ENCODE assay signal across 9 cellular contexts in the genomic region with DNA sequence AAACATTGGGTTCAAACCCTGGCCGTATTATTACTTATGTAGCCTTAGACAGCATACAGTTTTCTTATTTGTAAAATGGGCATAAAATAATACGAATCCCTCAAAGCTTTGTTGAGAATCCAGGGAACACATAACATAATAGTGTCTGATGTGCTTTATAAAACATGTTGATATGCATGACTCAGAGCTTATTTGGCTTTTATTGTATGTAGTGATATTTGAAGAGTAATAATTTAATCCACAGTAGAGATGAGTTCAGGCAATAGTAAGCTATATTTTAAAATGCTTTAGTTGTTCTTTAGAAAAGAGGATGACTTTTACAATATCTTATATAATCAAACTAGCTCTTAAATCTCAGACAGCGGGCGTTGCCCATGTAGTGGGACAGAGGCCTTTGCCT.
"Had no signal": no experiment of that assay in that cellular context is flagged by ENCODE, and none has a peak within 500 bp of the region (broad histone marks: within the 10 kb centered on the region; RNA-seq: fewer than 3 reads in every experiment).

No MANE protein-coding gene starts in this region.

- ATAC-seq: HepG2, K562 had no signal

- H3K27me3 Mint-ChIP-seq: IgD-negative memory B cell had no signal

- H3K27ac ChIP-seq: HL-60, KMS-11 had no signal

- H3K9me3 Mint-ChIP-seq: IgD-negative memory B cell had no signal

- FAIRE-seq: HepG2, HTR-8/SVneo, K562 had no signal

- H3K4me3 ChIP-seq: K562 had no signal

- DNase-seq: IMR-90, KBM-7, KG1 had no signal

- H3K4me1 Mint-ChIP-seq: IgD-negative memory B cell had no signal

- H3K27ac Mint-ChIP-seq: IgD-negative memory B cell had no signal

- H3K4me3 Mint-ChIP-seq: IgD-negative memory B cell had no signal

- H3K9ac ChIP-seq: KMS-11 had no signal

- H3K4me2 ChIP-seq: KMS-11 had no signal
